ENCODE assay signal across 8 cellular contexts in genomic region chr21:34526618-34527290, GRCh38. TPM values are rescaled to one million over a fixed set of nuclear protein-coding genes. Genes with fewer than 3 reads are reported as not detected.
DNase-seq lines count a peak whose midpoint lies in the region; FAIRE-seq and TF ChIP-seq lines count a peak whose summit lies in the region.

No MANE protein-coding gene starts in this region.

- no peak overlapping the region for H3K4ac ChIP-seq in H9 (ENCODE audit: low read depth, low read length)

- H3K27me3 Mint-ChIP-seq in H9 (ENCODE audit: low read depth) = peaks cover 6% of the 10 kb centered on the region

- H3K36me3 Mint-ChIP-seq in H9 (ENCODE audit: insufficient read depth in 1 of 3, low read depth in 3 of 3) = no peaks in the 10 kb centered on the region

- no peak overlapping the region for H3K9ac ChIP-seq in H9 (ENCODE audit: extremely low read depth, insufficient read length, low read length)

- DNase-seq in H9 (peak; percentile 64), SW480 (ENCODE audit: low spot score) (peak; percentile 92), NOMO-1 treated with dmso at 0.1 percent for 144 hours (lab: John Stamatoyannopoulos, UW; ENCODE audit: unreplicated experiment) (no peak), GM19240 (ENCODE audit: insufficient read length, low spot score) (no peak)
- DNase-seq in stimulated activated CD4-positive, alpha-beta T cell treated with anti-CD3 and anti-CD28 coated beads, Interleukin-15, amount 100 ng/mL, for 24 hours = peak; percentile 67

- no peaks in the 10 kb centered on the region for H3K9me3 ChIP-seq in H9 (ENCODE audit: control insufficient read depth, low read depth, low read length)

- peak overlapping the region; percentile 0 for H3K4me2 ChIP-seq in H9 (ENCODE audit: insufficient read depth, insufficient read length, low read length)

- no peaks in the 10 kb centered on the region for H3K23me2 ChIP-seq in H9 (ENCODE audit: insufficient read length, low read depth, low read length, poor library complexity, severe bottlenecking)

- H2BK15ac ChIP-seq in H9 (ENCODE audit: low read depth, low read length) = no peak overlapping the region

- no peak overlapping the region for H2BK12ac ChIP-seq in H9 (ENCODE audit: insufficient read length, low read depth, low read length)

- no peak overlapping the region for H3K14ac ChIP-seq in H9 (ENCODE audit: insufficient read depth, low read length)

- H2AK5ac ChIP-seq in H9 (ENCODE audit: insufficient read length, low read length) = no peak overlapping the region

- H3K9me3 Mint-ChIP-seq in H9 = peaks cover 0 to 2% of the 10 kb centered on the region in 2 experiments; a peak in 1 of 5 replicates

- no peak overlapping the region for H3K56ac ChIP-seq in H9 (ENCODE audit: insufficient read length, low read depth, low read length)

- TF ChIP-seq CTCF in C4-2B (conservative IDR thresholded peaks at IDR 0.05) (no peak), H9 (conservative IDR thresholded peaks at IDR 0.05) (no peak)

- H3K4me1 ChIP-seq in H9 (ENCODE audit: insufficient read depth, low read length) = peaks cover 4% of the 10 kb centered on the region

- H4K5ac ChIP-seq in H9 (ENCODE audit: insufficient read length, low read depth, low read length) = no peak overlapping the region

- peak overlapping the region in 2 of 3 experiments; percentile 90 to 92; a peak in 4 of 7 replicates for H3K27ac Mint-ChIP-seq in H9

- H2BK5ac ChIP-seq in H9 (ENCODE audit: insufficient read length, low read length) = no peak overlapping the region

- H3K18ac ChIP-seq in H9 (ENCODE audit: insufficient read length, low read depth, low read length) = peak overlapping the region; percentile 36

- H3K4me1 Mint-ChIP-seq in H9 = peaks cover 56 to 59% of the 10 kb centered on the region in 2 experiments

- no CpG with 5 or more reads among the region's 10 CpGs for WGBS in H9 (ENCODE audit: extremely low coverage, insufficient read length, low lambda C conversion rate)

- H4K91ac ChIP-seq in H9 (ENCODE audit: insufficient read length, low read depth, low read length) = no peak overlapping the region

- H2AFZ ChIP-seq in H9 (ENCODE audit: low read length) = no peak overlapping the region

- H4K8ac ChIP-seq in H9 (replicated peaks; ENCODE audit: insufficient read length, low read depth, low read length) = no peak overlapping the region

- H3K27me3 ChIP-seq in H9 (ENCODE audit: insufficient read depth, low read length) (no peaks in the 10 kb centered on the region), layer of hippocampus (ENCODE audit: control insufficient read depth, insufficient read depth, low read length) (no peaks in the 10 kb centered on the region)

- peak overlapping the region; percentile 38; the same call in 1 of the 2 replicates for H3K27ac ChIP-seq in C4-2B
- H3K27ac ChIP-seq in H9 (ENCODE audit: insufficient read length, low read depth, low read length) = peak overlapping the region; percentile 44
- peak overlapping the region; percentile 58 for H3K27ac ChIP-seq in layer of hippocampus (ENCODE audit: low read depth, low read length)

- no peak overlapping the region for H3T11ph ChIP-seq in H9 (ENCODE audit: low read length)

- H3K23ac ChIP-seq in H9 (ENCODE audit: insufficient read length, low read depth, low read length) = no peak overlapping the region

- peak; percentile 62 for FAIRE-seq in colon (lab: Jason Lieb, UNC)

- H2BK20ac ChIP-seq in H9 (ENCODE audit: low read depth, low read length, poor library complexity, severe bottlenecking) = no peak overlapping the region

- H3K79me1 ChIP-seq in H9 (ENCODE audit: insufficient read depth, low read depth, low read length, poor library complexity, severe bottlenecking) = no peaks in the 10 kb centered on the region

- H3K4me3 Mint-ChIP-seq in H9 = no peak overlapping the region

- H4K20me1 ChIP-seq in H9 (ENCODE audit: control insufficient read depth, insufficient read depth, insufficient read length) = no peaks in the 10 kb centered on the region

- H2BK120ac ChIP-seq in H9 (ENCODE audit: low read depth, low read length, poor library complexity, severe bottlenecking) = no peak overlapping the region

- no peaks in the 10 kb centered on the region for H3K79me2 ChIP-seq in H9 (ENCODE audit: insufficient read depth, low read length)

RNA-seq across cellular contexts. Expression of gene KCNE1, which starts 14.7 kb away (rescaled TPM):
- 0.13 and 0.28 TPM in 2 replicates for total RNA-seq in H9 (2021)

Comparison
In these comparisons a context has a peak if more than half of its experiments do, and no peak if none do; other contexts are left out.
1. DNase-seq: peak in H9 (single experiment), SW480 (single experiment) and stimulated activated CD4-positive, alpha-beta T cell treated with anti-CD3 and anti-CD28 coated beads, Interleukin-15, amount 100 ng/mL, for 24 hours (single experiment); none in NOMO-1 treated with dmso at 0.1 percent for 144 hours (single experiment) and GM19240 (single experiment).
2. Peak in every context shown above with its lines, with median percentiles within 50 percentile points of each other: H3K27ac ChIP-seq.